23 cellular contexts compared by ENCODE assay signal in genomic region chr18:31045599-31045998, GRCh38. TPM values are rescaled to one million over a fixed set of nuclear protein-coding genes. Genes with fewer than 3 reads are reported as not detected.
"Had no signal": no experiment of that assay in that cellular context is flagged by ENCODE, and none has a peak within 500 bp of the region (broad histone marks: within the 10 kb centered on the region; RNA-seq: fewer than 3 reads in every experiment).

No MANE protein-coding gene starts in this region.

- DNase-seq: IMR-90, Karpas-422, KG1, MG63, NCI-H1092, NCI-H1105 treated with DMSO at 0.1 percent for 48 hours, NCI-H1417 treated with DMSO at 0.1 percent for 48 hours, NCI-H146, NCI-H1694 treated with DMSO at 0.1 percent for 48 hours, NCI-H1930, NCI-H2081, NCI-H2107, NCI-H2227 treated with DMSO at 0.1 percent for 48 hours, NCI-H524 treated with DMSO at 0.1 percent for 48 hours, NCI-H69, NCI-H774, SHP77 treated with DMSO at 0.1 percent for 48 hours, SJCRH30 had no signal

- H3K4me3 ChIP-seq: MG63, SJCRH30 had no signal

- H3K4me1 ChIP-seq: SJCRH30 had no signal

- H3K27me3 ChIP-seq: SJCRH30 had no signal

- H3K27ac ChIP-seq: HL-60, RWPE1, SJCRH30 had no signal

- H3K9me3 ChIP-seq: MG63, SJCRH30 had no signal

- H3K36me3 ChIP-seq: MG63, SJCRH30 had no signal

- ATAC-seq: Panc1, Right ventricle myocardium inferior, SK-N-SH treated with all-trans-retinoic acid at 6 μM for 48 hours had no signal

RNA-seq across cellular contexts. Expression of gene DSC3, which starts 3.1 kb away (rescaled TPM):
- total RNA-seq: SJCRH30 had no signal

RNA-seq across cellular contexts. Expression of gene DSC2, which starts 56.6 kb away (rescaled TPM):
- total RNA-seq: IMR-90, SJCRH30 had no signal
- polyA plus RNA-seq: IMR-90 had no signal
